ENCODE assay signal across 1 cellular context in the genomic region with DNA sequence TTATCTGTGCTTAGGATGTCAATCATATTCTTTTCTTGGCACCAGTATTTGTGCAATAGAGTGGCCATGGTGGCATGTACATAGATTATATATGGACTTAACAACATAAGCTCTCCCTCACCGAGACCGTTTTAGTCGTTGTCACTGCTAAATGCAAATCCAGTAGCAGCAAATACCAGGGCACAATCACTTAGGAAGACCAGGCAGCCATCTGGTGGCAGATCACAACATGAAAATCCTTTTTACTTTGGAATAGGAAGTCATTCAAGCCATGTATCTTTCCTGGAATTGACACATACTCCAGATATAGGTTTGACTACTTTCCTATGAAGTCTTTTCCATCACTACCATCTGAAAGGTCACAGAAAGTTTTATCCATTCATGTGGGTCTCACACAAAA.
TF ChIP-seq lines count a peak whose summit lies in the region.

No MANE protein-coding gene starts in this region.

TF ChIP-seq in HepG2, 621 proteins besides CTCF, POLR2A, EP300 and RAD21:
- no peak for TF ChIP-seq ZNF468 (CRISPR knock-in tag; IDR thresholded peaks at IDR 0.05)
- TF ChIP-seq ZNF569 (CRISPR knock-in tag; IDR thresholded peaks at IDR 0.05; ENCODE audit: borderline replicate concordance) = no peak
- peak; percentile 26; the same call in 1 of the 2 replicates for TF ChIP-seq STAG1 (CRISPR knock-in tag; IDR thresholded peaks at IDR 0.05)
- no peak for TF ChIP-seq ZNF282 (IDR thresholded peaks at IDR 0.05; ENCODE audit: partially characterized antibody)
- no peak for TF ChIP-seq ZNF432 (CRISPR knock-in tag; IDR thresholded peaks at IDR 0.05; ENCODE audit: borderline replicate concordance)
- TF ChIP-seq, protein P1, sequence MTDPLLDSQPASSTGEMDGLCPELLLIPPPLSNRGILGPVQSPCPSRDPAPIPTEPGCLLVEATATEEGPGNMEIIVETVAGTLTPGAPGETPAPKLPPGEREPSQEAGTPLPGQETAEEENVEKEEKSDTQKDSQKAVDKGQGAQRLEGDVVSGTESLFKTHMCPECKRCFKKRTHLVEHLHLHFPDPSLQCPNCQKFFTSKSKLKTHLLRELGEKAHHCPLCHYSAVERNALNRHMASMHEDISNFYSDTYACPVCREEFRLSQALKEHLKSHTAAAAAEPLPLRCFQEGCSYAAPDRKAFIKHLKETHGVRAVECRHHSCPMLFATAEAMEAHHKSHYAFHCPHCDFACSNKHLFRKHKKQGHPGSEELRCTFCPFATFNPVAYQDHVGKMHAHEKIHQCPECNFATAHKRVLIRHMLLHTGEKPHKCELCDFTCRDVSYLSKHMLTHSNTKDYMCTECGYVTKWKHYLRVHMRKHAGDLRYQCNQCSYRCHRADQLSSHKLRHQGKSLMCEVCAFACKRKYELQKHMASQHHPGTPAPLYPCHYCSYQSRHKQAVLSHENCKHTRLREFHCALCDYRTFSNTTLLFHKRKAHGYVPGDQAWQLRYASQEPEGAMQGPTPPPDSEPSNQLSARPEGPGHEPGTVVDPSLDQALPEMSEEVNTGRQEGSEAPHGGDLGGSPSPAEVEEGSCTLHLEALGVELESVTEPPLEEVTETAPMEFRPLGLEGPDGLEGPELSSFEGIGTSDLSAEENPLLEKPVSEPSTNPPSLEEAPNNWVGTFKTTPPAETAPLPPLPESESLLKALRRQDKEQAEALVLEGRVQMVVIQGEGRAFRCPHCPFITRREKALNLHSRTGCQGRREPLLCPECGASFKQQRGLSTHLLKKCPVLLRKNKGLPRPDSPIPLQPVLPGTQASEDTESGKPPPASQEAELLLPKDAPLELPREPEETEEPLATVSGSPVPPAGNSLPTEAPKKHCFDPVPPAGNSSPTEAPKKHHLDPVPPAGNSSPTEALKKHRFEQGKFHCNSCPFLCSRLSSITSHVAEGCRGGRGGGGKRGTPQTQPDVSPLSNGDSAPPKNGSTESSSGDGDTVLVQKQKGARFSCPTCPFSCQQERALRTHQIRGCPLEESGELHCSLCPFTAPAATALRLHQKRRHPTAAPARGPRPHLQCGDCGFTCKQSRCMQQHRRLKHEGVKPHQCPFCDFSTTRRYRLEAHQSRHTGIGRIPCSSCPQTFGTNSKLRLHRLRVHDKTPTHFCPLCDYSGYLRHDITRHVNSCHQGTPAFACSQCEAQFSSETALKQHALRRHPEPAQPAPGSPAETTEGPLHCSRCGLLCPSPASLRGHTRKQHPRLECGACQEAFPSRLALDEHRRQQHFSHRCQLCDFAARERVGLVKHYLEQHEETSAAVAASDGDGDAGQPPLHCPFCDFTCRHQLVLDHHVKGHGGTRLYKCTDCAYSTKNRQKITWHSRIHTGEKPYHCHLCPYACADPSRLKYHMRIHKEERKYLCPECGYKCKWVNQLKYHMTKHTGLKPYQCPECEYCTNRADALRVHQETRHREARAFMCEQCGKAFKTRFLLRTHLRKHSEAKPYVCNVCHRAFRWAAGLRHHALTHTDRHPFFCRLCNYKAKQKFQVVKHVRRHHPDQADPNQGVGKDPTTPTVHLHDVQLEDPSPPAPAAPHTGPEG (CRISPR knock-in tag; IDR thresholded peaks at IDR 0.05) = no peak
- TF ChIP-seq HOXD1 (CRISPR knock-in tag; IDR thresholded peaks at IDR 0.05) = no peak
- TF ChIP-seq MEIS2 (CRISPR knock-in tag; IDR thresholded peaks at IDR 0.05) = no peak
